In the genomic region with DNA sequence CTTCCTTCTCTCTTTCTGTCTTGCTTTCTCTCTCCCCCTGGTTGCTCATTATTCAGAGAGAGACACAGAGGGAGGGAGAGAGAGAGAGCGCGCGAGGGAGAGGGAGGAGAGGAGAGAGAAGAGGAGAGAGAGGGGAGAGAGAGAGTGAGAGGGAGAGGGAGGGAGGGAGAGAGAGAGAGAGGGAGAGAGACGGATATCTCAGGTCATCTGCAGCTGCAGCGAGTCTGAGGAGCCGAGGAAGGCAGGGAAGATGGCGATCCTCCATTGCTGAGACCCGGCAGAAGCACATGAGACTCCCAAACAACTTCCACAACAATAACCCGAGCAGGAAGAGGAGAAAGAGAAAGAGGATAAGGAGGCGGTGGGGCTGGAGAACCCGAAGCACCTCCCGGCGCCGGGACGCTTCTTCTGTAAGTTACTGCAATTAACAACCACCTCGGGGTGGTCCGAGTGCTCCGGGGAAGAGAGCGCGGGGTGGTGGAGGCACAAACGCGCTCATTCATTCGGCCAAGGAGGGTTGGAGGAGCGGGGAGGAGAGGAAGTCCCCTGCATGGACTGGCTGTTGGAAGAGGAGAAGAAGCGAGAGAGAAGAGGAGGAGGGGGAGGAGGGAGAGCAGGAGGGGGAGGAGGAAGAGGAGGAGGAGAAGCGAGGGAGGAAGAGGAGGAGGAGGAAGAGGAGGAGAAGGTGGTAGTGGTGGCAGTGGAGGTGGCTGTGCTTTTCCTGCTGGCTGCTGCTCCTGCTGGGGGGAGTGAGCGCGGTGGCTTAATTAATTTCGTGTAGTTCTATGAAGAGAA, we compare ENCODE assay signal across 1 cellular context.
TF ChIP-seq lines count a peak whose summit lies in the region.

A gene with protein sequence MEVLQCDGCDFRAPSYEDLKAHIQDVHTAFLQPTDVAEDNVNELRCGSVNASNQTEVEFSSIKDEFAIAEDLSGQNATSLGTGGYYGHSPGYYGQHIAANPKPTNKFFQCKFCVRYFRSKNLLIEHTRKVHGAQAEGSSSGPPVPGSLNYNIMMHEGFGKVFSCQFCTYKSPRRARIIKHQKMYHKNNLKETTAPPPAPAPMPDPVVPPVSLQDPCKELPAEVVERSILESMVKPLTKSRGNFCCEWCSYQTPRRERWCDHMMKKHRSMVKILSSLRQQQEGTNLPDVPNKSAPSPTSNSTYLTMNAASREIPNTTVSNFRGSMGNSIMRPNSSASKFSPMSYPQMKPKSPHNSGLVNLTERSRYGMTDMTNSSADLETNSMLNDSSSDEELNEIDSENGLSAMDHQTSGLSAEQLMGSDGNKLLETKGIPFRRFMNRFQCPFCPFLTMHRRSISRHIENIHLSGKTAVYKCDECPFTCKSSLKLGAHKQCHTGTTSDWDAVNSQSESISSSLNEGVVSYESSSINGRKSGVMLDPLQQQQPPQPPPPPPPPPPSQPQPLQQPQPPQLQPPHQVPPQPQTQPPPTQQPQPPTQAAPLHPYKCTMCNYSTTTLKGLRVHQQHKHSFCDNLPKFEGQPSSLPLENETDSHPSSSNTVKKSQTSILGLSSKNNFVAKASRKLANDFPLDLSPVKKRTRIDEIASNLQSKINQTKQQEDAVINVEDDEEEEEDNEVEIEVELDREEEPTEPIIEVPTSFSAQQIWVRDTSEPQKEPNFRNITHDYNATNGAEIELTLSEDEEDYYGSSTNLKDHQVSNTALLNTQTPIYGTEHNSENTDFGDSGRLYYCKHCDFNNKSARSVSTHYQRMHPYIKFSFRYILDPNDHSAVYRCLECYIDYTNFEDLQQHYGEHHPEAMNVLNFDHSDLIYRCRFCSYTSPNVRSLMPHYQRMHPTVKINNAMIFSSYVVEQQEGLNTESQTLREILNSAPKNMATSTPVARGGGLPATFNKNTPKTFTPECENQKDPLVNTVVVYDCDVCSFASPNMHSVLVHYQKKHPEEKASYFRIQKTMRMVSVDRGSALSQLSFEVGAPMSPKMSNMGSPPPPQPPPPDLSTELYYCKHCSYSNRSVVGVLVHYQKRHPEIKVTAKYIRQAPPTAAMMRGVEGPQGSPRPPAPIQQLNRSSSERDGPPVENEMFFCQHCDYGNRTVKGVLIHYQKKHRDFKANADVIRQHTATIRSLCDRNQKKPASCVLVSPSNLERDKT (N-terminal part only) (plus strand): TSS at position 221 of the 795 bp plus-strand sequence. CDS start 60,218 bp downstream, outside the sequence.

TF ChIP-seq in HEK293, 187 proteins besides CTCF, POLR2A, EP300 and RAD21 (continued from another document and continues in another):
- TF ChIP-seq OSR2 (tag by site-specific recombination; IDR thresholded peaks at IDR 0.05) (no peak), ZBTB8A (tag by site-specific recombination; IDR thresholded peaks at IDR 0.05) (no peak), BCL11B (tag by site-specific recombination; IDR thresholded peaks at IDR 0.05; ENCODE audit: low read depth) (peak; percentile 27; the same call in 1 of the 2 replicates), ZNF521 (tag by site-specific recombination; IDR thresholded peaks at IDR 0.05) (no peak), GLI2 (tag by site-specific recombination; IDR thresholded peaks at IDR 0.05; ENCODE audit: borderline replicate concordance, low read depth) (no peak), BCL11A (tag by site-specific recombination; IDR thresholded peaks at IDR 0.05; ENCODE audit: low read depth) (no peak), ZNF335 (tag by site-specific recombination; conservative IDR thresholded peaks at IDR 0.05) (0 out of 2 replicates have a peak, but pooled peaks have one; percentile 32), ZNF391 (tag by site-specific recombination; IDR thresholded peaks at IDR 0.05; ENCODE audit: borderline replicate concordance, low read depth) (no peak), ZNF223 (tag by site-specific recombination; IDR thresholded peaks at IDR 0.05) (no peak), ZNF707 (tag by site-specific recombination; IDR thresholded peaks at IDR 0.05) (no peak), PRDM1 (tag by site-specific recombination; IDR thresholded peaks at IDR 0.05) (peak; percentile 98), ZNF37A (tag by site-specific recombination; IDR thresholded peaks at IDR 0.05) (no peak), ZNF169 (tag by site-specific recombination; IDR thresholded peaks at IDR 0.05) (peak; percentile 92), ZNF155 (tag by site-specific recombination; IDR thresholded peaks at IDR 0.05) (no peak), ZEB2 (tag by site-specific recombination; IDR thresholded peaks at IDR 0.05) (peak; percentile 42; the same call in 1 of the 2 replicates), WT1 (tag by site-specific recombination; IDR thresholded peaks at IDR 0.05) (no peak), ZFP69B (tag by site-specific recombination; IDR thresholded peaks at IDR 0.05) (0 out of 2 replicates have a peak, but pooled peaks have one; percentile 1), ZNF544 (tag by site-specific recombination; IDR thresholded peaks at IDR 0.05) (no peak), ZNF76 (tag by site-specific recombination; IDR thresholded peaks at IDR 0.05; ENCODE audit: borderline replicate concordance, low read depth) (no peak), MEIS1 (CRISPR knock-in tag; IDR thresholded peaks at IDR 0.05; ENCODE audit: borderline replicate concordance) (no peak), ZNF350 (tag by site-specific recombination; IDR thresholded peaks at IDR 0.05) (no peak)
- TF ChIP-seq, protein P1, sequence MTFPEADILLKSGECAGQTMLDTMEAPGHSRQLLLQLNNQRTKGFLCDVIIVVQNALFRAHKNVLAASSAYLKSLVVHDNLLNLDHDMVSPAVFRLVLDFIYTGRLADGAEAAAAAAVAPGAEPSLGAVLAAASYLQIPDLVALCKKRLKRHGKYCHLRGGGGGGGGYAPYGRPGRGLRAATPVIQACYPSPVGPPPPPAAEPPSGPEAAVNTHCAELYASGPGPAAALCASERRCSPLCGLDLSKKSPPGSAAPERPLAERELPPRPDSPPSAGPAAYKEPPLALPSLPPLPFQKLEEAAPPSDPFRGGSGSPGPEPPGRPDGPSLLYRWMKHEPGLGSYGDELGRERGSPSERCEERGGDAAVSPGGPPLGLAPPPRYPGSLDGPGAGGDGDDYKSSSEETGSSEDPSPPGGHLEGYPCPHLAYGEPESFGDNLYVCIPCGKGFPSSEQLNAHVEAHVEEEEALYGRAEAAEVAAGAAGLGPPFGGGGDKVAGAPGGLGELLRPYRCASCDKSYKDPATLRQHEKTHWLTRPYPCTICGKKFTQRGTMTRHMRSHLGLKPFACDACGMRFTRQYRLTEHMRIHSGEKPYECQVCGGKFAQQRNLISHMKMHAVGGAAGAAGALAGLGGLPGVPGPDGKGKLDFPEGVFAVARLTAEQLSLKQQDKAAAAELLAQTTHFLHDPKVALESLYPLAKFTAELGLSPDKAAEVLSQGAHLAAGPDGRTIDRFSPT (tag by site-specific recombination; IDR thresholded peaks at IDR 0.05) = peak; percentile 67; the same call in 1 of the 2 replicates
- TF ChIP-seq, protein P2, sequence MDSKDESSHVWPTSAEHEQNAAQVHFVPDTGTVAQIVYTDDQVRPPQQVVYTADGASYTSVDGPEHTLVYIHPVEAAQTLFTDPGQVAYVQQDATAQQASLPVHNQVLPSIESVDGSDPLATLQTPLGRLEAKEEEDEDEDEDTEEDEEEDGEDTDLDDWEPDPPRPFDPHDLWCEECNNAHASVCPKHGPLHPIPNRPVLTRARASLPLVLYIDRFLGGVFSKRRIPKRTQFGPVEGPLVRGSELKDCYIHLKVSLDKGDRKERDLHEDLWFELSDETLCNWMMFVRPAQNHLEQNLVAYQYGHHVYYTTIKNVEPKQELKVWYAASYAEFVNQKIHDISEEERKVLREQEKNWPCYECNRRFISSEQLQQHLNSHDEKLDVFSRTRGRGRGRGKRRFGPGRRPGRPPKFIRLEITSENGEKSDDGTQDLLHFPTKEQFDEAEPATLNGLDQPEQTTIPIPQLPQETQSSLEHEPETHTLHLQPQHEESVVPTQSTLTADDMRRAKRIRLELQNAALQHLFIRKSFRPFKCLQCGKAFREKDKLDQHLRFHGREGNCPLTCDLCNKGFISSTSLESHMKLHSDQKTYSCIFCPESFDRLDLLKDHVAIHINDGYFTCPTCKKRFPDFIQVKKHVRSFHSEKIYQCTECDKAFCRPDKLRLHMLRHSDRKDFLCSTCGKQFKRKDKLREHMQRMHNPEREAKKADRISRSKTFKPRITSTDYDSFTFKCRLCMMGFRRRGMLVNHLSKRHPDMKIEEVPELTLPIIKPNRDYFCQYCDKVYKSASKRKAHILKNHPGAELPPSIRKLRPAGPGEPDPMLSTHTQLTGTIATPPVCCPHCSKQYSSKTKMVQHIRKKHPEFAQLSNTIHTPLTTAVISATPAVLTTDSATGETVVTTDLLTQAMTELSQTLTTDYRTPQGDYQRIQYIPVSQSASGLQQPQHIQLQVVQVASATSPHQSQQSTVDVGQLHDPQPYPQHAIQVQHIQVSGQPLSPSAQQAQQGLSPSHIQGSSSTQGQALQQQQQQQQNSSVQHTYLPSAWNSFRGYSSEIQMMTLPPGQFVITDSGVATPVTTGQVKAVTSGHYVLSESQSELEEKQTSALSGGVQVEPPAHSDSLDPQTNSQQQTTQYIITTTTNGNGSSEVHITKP (tag by site-specific recombination; IDR thresholded peaks at IDR 0.05) = 0 out of 2 replicates have a peak, but pooled peaks have one; percentile 5
- TF ChIP-seq, protein P3, sequence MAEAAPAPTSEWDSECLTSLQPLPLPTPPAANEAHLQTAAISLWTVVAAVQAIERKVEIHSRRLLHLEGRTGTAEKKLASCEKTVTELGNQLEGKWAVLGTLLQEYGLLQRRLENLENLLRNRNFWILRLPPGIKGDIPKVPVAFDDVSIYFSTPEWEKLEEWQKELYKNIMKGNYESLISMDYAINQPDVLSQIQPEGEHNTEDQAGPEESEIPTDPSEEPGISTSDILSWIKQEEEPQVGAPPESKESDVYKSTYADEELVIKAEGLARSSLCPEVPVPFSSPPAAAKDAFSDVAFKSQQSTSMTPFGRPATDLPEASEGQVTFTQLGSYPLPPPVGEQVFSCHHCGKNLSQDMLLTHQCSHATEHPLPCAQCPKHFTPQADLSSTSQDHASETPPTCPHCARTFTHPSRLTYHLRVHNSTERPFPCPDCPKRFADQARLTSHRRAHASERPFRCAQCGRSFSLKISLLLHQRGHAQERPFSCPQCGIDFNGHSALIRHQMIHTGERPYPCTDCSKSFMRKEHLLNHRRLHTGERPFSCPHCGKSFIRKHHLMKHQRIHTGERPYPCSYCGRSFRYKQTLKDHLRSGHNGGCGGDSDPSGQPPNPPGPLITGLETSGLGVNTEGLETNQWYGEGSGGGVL (tag by site-specific recombination; IDR thresholded peaks at IDR 0.05) = peak; percentile 98
- TF ChIP-seq, protein P4, sequence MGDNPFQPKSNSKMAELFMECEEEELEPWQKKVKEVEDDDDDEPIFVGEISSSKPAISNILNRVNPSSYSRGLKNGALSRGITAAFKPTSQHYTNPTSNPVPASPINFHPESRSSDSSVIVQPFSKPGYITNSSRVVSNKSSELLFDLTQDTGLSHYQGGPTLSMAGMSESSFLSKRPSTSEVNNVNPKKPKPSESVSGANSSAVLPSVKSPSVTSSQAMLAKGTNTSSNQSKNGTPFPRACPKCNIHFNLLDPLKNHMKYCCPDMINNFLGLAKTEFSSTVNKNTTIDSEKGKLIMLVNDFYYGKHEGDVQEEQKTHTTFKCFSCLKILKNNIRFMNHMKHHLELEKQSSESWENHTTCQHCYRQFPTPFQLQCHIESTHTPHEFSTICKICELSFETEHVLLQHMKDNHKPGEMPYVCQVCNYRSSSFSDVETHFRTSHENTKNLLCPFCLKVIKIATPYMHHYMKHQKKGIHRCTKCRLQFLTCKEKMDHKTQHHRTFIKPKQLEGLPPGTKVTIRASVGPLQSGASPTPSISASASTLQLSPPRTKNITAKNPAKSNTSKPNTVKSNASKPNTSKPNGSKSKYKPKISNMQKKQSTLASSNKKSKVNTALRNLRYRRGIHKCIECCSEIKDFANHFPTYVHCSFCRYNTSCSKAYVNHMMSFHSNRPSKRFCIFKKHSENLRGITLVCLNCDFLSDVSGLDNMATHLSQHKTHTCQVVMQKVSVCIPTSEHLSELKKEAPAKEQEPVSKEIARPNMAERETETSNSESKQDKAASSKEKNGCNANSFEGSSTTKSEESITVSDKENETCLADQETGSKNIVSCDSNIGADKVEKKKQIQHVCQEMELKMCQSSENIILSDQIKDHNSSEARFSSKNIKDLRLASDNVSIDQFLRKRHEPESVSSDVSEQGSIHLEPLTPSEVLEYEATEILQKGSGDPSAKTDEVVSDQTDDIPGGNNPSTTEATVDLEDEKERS (tag by site-specific recombination; IDR thresholded peaks at IDR 0.05) = no peak
- TF ChIP-seq, protein P5, sequence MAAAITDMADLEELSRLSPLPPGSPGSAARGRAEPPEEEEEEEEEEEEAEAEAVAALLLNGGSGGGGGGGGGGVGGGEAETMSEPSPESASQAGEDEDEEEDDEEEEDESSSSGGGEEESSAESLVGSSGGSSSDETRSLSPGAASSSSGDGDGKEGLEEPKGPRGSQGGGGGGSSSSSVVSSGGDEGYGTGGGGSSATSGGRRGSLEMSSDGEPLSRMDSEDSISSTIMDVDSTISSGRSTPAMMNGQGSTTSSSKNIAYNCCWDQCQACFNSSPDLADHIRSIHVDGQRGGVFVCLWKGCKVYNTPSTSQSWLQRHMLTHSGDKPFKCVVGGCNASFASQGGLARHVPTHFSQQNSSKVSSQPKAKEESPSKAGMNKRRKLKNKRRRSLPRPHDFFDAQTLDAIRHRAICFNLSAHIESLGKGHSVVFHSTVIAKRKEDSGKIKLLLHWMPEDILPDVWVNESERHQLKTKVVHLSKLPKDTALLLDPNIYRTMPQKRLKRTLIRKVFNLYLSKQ (tag by site-specific recombination; IDR thresholded peaks at IDR 0.05; ENCODE audit: borderline replicate concordance) = no peak
- TF ChIP-seq, protein P6, sequence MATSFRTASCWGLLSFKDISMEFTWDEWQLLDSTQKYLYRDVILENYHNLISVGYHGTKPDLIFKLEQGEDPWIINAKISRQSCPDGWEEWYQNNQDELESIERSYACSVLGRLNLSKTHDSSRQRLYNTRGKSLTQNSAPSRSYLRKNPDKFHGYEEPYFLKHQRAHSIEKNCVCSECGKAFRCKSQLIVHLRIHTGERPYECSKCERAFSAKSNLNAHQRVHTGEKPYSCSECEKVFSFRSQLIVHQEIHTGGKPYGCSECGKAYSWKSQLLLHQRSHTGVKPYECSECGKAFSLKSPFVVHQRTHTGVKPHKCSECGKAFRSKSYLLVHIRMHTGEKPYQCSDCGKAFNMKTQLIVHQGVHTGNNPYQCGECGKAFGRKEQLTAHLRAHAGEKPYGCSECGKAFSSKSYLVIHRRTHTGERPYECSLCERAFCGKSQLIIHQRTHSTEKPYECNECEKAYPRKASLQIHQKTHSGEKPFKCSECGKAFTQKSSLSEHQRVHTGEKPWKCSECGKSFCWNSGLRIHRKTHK (tag by site-specific recombination; IDR thresholded peaks at IDR 0.05) = no peak
- TF ChIP-seq, protein P7, sequence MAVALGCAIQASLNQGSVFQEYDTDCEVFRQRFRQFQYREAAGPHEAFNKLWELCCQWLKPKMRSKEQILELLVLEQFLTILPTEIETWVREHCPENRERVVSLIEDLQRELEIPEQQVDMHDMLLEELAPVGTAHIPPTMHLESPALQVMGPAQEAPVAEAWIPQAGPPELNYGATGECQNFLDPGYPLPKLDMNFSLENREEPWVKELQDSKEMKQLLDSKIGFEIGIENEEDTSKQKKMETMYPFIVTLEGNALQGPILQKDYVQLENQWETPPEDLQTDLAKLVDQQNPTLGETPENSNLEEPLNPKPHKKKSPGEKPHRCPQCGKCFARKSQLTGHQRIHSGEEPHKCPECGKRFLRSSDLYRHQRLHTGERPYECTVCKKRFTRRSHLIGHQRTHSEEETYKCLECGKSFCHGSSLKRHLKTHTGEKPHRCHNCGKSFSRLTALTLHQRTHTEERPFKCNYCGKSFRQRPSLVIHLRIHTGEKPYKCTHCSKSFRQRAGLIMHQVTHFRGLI (tag by site-specific recombination; IDR thresholded peaks at IDR 0.05) = no peak
- TF ChIP-seq, protein P8, sequence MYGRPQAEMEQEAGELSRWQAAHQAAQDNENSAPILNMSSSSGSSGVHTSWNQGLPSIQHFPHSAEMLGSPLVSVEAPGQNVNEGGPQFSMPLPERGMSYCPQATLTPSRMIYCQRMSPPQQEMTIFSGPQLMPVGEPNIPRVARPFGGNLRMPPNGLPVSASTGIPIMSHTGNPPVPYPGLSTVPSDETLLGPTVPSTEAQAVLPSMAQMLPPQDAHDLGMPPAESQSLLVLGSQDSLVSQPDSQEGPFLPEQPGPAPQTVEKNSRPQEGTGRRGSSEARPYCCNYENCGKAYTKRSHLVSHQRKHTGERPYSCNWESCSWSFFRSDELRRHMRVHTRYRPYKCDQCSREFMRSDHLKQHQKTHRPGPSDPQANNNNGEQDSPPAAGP (tag by site-specific recombination; IDR thresholded peaks at IDR 0.05) = no peak
